Comparison of ENCODE assay signal across 1 cellular context in the genomic region with DNA sequence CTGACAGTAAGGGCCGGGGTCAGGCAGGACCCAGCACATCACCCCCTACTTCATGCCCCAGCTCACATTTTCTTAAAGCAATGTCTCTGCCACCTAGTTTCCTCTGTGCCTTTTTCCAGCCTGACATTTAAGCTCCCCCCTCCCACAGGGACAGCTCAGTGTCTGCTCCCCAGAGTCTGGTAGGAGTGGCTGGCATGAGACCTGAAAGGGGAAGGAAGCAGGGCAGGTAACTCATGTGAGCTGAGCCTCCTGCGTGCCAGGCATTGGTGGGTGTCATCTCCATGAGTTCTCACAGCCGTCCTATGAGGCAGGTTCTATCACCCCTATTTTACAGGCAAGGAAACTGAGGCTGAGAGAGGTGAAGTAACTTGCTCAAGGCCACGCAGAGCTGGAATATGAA.
TF ChIP-seq lines count a peak whose summit lies in the region.

No MANE protein-coding gene starts in this region.

TF ChIP-seq in WTC11, 78 proteins besides CTCF, POLR2A, EP300 and RAD21 (continued from another document):
- TF ChIP-seq, protein P1, sequence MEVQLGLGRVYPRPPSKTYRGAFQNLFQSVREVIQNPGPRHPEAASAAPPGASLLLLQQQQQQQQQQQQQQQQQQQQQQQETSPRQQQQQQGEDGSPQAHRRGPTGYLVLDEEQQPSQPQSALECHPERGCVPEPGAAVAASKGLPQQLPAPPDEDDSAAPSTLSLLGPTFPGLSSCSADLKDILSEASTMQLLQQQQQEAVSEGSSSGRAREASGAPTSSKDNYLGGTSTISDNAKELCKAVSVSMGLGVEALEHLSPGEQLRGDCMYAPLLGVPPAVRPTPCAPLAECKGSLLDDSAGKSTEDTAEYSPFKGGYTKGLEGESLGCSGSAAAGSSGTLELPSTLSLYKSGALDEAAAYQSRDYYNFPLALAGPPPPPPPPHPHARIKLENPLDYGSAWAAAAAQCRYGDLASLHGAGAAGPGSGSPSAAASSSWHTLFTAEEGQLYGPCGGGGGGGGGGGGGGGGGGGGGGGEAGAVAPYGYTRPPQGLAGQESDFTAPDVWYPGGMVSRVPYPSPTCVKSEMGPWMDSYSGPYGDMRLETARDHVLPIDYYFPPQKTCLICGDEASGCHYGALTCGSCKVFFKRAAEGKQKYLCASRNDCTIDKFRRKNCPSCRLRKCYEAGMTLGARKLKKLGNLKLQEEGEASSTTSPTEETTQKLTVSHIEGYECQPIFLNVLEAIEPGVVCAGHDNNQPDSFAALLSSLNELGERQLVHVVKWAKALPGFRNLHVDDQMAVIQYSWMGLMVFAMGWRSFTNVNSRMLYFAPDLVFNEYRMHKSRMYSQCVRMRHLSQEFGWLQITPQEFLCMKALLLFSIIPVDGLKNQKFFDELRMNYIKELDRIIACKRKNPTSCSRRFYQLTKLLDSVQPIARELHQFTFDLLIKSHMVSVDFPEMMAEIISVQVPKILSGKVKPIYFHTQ (CRISPR knock-in tag; IDR thresholded peaks at IDR 0.05), result no peak
- TF ChIP-seq ZNF121 (CRISPR knock-in tag; IDR thresholded peaks at IDR 0.05) (no peak), NFATC4 (CRISPR knock-in tag; IDR thresholded peaks at IDR 0.05) (no peak)
